ENCODE assay signal across 1 cellular context in the genomic region with DNA sequence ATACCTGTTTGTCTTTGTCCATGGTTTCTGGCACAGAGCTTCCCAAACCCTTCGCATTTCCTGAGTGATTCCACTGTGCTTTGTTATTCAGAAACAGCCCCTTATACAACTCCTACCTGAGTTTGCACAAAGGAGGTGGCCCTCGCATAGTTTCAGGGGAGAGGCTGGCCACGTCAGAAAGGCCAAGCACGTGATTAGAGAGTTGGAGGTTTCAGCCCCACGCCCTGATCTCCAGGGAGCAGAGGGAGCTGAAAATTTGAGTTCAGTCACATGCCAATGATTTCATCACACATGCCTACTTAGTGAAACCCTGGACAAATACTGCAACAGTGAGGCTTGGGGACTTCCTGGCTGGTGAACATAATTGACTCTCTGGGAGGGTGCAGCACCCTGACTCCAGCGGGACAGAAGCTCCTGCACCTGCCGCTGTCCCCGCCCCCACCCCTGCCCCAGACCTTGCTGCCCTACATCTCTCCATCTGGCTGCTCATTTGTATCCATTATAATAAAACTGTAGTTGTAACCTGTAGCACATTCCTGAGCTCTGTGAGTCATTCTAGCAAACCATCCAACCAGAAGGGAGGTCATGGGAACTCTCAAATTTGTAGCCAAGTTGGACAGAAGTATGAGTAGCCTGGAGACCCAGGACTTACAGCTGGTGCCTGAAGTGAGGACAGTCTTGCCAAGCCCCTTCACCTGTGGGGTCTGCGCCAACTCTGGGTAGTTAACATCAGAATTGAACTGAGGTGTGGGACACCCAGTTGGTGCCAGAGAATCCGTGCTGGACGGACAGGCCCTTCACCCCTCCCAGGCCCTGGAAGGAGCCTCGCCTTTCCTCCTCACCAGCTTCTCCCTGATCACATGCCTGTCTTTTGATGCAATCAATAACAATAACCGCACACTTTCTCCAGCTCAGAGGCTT.
TF ChIP-seq lines count a peak whose summit lies in the region.

No MANE protein-coding gene starts in this region.

TF ChIP-seq in IMR-90, 13 proteins besides CTCF, POLR2A, EP300 and RAD21 (continued from another document):
- no peak for TF ChIP-seq MAZ (IDR thresholded peaks at IDR 0.05; ENCODE audit: borderline replicate concordance, low read depth, low read length)
- TF ChIP-seq, protein P1, sequence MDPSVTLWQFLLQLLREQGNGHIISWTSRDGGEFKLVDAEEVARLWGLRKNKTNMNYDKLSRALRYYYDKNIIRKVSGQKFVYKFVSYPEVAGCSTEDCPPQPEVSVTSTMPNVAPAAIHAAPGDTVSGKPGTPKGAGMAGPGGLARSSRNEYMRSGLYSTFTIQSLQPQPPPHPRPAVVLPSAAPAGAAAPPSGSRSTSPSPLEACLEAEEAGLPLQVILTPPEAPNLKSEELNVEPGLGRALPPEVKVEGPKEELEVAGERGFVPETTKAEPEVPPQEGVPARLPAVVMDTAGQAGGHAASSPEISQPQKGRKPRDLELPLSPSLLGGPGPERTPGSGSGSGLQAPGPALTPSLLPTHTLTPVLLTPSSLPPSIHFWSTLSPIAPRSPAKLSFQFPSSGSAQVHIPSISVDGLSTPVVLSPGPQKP (IDR thresholded peaks at IDR 0.05; ENCODE audit: borderline replicate concordance, low read depth, low read length): no peak
